Comparison of ENCODE assay signal across 11 cellular contexts in genomic region chr20:63025534-63026331, GRCh38. TPM values are rescaled to one million over a fixed set of nuclear protein-coding genes. Genes with fewer than 3 reads are reported as not detected.
A peak's percentile ranks its signal among the peaks of the same experiment; 100 is the strongest.
DNase-seq lines count a peak whose midpoint lies in the region; ATAC-seq and TF ChIP-seq lines count a peak whose summit lies in the region.
"Had no signal": no experiment of that assay in that cellular context is flagged by ENCODE, and none has a peak within 500 bp of the region (broad histone marks: within the 10 kb centered on the region; RNA-seq: fewer than 3 reads in every experiment).

No MANE protein-coding gene starts in this region.

- intact Hi-C loops in natural killer cell (cut with micrococcal nuclease), result no loop called here
- intact Hi-C loops in upper lobe of right lung (cut with DNase I), result no loop called here

- no peak for ATAC-seq in natural killer cell treated with Interleukin-12 subunit alpha and Interleukin-12 subunit beta and Interleukin-15 and Interleukin-18, amount 100 ng/mL, for 72 hours
- no peak for ATAC-seq in natural killer cell
- peak; percentile 63 for ATAC-seq in upper lobe of right lung
- ATAC-seq in gastroesophageal sphincter, result no peak
- no peak for ATAC-seq in HG03469 (IDR thresholded peaks at IDR 0.05; ENCODE audit: unreplicated experiment)
- ATAC-seq: HCT116 had no signal

- H3K27ac ChIP-seq in SK-N-MC (no peak overlapping the region), upper lobe of right lung (no peak overlapping the region), gastroesophageal sphincter (no peak overlapping the region)

- H3K27me3 ChIP-seq in upper lobe of right lung (peaks cover 92% of the 10 kb centered on the region), gastroesophageal sphincter (peaks cover 97% of the 10 kb centered on the region)

- TF ChIP-seq POLR2A in gastroesophageal sphincter (IDR thresholded peaks at IDR 0.05), result no peak

- peaks cover 14 to 17% of the 10 kb centered on the region in 2 donors for H3K27me3 Mint-ChIP-seq in natural killer cell treated with Interleukin-12 subunit alpha and Interleukin-12 subunit beta and Interleukin-15 and Interleukin-18, amount 100 ng/mL, for 72 hours
- peaks cover 7 to 41% of the 10 kb centered on the region in 2 donors for H3K27me3 Mint-ChIP-seq in natural killer cell (ENCODE audit: low read depth in 2 of 2)

- H3K9me3 Mint-ChIP-seq in natural killer cell treated with Interleukin-12 subunit alpha and Interleukin-12 subunit beta and Interleukin-15 and Interleukin-18, amount 100 ng/mL, for 72 hours, result no peaks in the 10 kb centered on the region
- H3K9me3 Mint-ChIP-seq in natural killer cell, result no peaks in the 10 kb centered on the region
- H3K9me3 Mint-ChIP-seq: neural crest cell had no signal

- no peaks in the 10 kb centered on the region for H3K36me3 ChIP-seq in SK-N-MC (ENCODE audit: insufficient read depth, low read length)
- H3K36me3 ChIP-seq in upper lobe of right lung, result no peaks in the 10 kb centered on the region
- H3K36me3 ChIP-seq in gastroesophageal sphincter, result no peaks in the 10 kb centered on the region

- no peak overlapping the region for H3K9ac ChIP-seq in SK-N-MC (ENCODE audit: insufficient read length)

- H3K36me3 Mint-ChIP-seq in natural killer cell treated with Interleukin-12 subunit alpha and Interleukin-12 subunit beta and Interleukin-15 and Interleukin-18, amount 100 ng/mL, for 72 hours, result no peaks in the 10 kb centered on the region
- H3K36me3 Mint-ChIP-seq in natural killer cell, result no peaks in the 10 kb centered on the region

- H3K4me3 ChIP-seq in SK-N-MC (peak overlapping the region; percentile 38), fibroblast of mammary gland (ENCODE audit: control insufficient read depth, low read depth, low read length) (no peak overlapping the region), upper lobe of right lung (no peak overlapping the region), gastroesophageal sphincter (no peak overlapping the region)

- TF ChIP-seq CTCF in natural killer cell (IDR thresholded peaks at IDR 0.05) (no peak), fibroblast of mammary gland (conservative IDR thresholded peaks at IDR 0.05; ENCODE audit: control insufficient read depth, insufficient read depth, low read depth, low read length) (no peak), upper lobe of right lung (IDR thresholded peaks at IDR 0.05) (no peak), gastroesophageal sphincter (IDR thresholded peaks at IDR 0.05) (no peak)

- TF ChIP-seq EP300 in gastroesophageal sphincter (IDR thresholded peaks at IDR 0.05), result no peak

- peak; percentile 57 for DNase-seq in natural killer cell treated with Interleukin-12 subunit alpha and Interleukin-12 subunit beta and Interleukin-15 and Interleukin-18, amount 100 ng/mL, for 72 hours (ENCODE audit: low spot score)
- DNase-seq in natural killer cell (no peak), SK-N-MC (ENCODE audit: low read depth, low spot score) (no peak), fibroblast of mammary gland (ENCODE audit: low read depth) (peak; percentile 48), upper lobe of right lung (peak; percentile 75), NCI-H526 (lab: John Stamatoyannopoulos, UW) (no peak)
- DNase-seq: NCI-H1417 had no signal

- H3K4me3 Mint-ChIP-seq in natural killer cell treated with Interleukin-12 subunit alpha and Interleukin-12 subunit beta and Interleukin-15 and Interleukin-18, amount 100 ng/mL, for 72 hours, result no peak overlapping the region
- H3K4me3 Mint-ChIP-seq in natural killer cell, result no peak overlapping the region
- H3K4me3 Mint-ChIP-seq: neural crest cell had no signal

- no peak overlapping the region for H3K27ac Mint-ChIP-seq in natural killer cell treated with Interleukin-12 subunit alpha and Interleukin-12 subunit beta and Interleukin-15 and Interleukin-18, amount 100 ng/mL, for 72 hours
- H3K27ac Mint-ChIP-seq in natural killer cell, result no peak overlapping the region

- peaks cover 8% of the 10 kb centered on the region for H3K4me1 ChIP-seq in upper lobe of right lung
- no peaks in the 10 kb centered on the region for H3K4me1 ChIP-seq in gastroesophageal sphincter

- H3K4me1 Mint-ChIP-seq in natural killer cell treated with Interleukin-12 subunit alpha and Interleukin-12 subunit beta and Interleukin-15 and Interleukin-18, amount 100 ng/mL, for 72 hours (ENCODE audit: low read depth in 2 of 2), result no peaks in the 10 kb centered on the region
- H3K4me1 Mint-ChIP-seq in natural killer cell, result no peaks in the 10 kb centered on the region

- H3K9me3 ChIP-seq in SK-N-MC (ENCODE audit: low read depth, low read length), result no peaks in the 10 kb centered on the region
- no peaks in the 10 kb centered on the region for H3K9me3 ChIP-seq in upper lobe of right lung
- peaks cover 0 to 7% (median 0%) of the 10 kb centered on the region in 3 donors for H3K9me3 ChIP-seq in gastroesophageal sphincter

- WGBS in gastroesophageal sphincter (ENCODE audit: low coverage in 1 of 2), 2 donors, result 20 to 27% methylated on average over 1 to 3 of the region's 45 CpGs

RNA-seq across cellular contexts. Expression of gene BHLHE23, which starts 19.0 kb away (rescaled TPM):
- total RNA-seq in natural killer cell treated with Interleukin-12 subunit alpha and Interleukin-12 subunit beta and Interleukin-15 and Interleukin-18, amount 100 ng/mL, for 72 hours, result not detected
- not detected for total RNA-seq in natural killer cell
- total RNA-seq in upper lobe of right lung, result not detected
- total RNA-seq in gastroesophageal sphincter, result not detected
- total RNA-seq: neural crest cell had no signal

Comparison
In these comparisons a context has a peak if more than half of its experiments do, and no peak if none do; other contexts are left out.
1. DNase-seq: peak in natural killer cell treated with Interleukin-12 subunit alpha and Interleukin-12 subunit beta and Interleukin-15 and Interleukin-18, amount 100 ng/mL, for 72 hours (single experiment), fibroblast of mammary gland (single experiment) and upper lobe of right lung (single experiment); none in natural killer cell (single experiment), SK-N-MC (single experiment) and NCI-H526 (0 of 2).